8 cellular contexts compared by ENCODE assay signal in the genomic region with DNA sequence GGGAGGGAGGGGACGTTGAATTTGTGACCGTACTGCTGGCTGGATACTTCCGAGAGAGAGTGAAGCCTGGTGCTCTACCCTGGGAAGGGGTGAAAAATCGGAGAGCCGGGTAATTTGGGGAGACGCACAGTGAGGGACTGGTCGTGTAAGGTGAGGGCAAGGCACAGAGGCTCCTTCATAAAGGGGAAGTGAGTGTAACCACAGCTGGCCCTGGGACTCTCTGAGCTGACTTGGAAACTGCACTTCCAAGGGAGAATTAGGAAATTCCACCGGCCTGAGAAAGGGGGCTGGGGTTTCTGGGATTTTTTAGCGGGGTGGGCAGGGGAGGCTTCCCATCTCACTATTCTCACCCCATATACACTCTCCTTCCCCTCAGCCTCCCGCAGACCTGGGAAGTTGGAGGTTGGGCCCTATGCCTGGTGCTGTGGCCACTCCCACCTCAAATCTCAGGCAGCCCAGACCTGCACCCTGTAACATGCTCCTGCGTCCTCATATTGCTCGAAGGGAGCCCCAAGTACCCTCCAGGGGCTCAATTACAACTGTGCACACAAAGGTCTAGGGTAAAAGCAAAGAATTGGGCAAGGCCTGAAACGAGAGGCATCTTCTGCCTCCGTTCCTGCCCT.
DNase-seq lines count a peak whose midpoint lies in the region; ATAC-seq and TF ChIP-seq lines count a peak whose summit lies in the region.

No MANE protein-coding gene starts in this region.

- intact Hi-C loops in PC-9 (cut with micrococcal nuclease; ENCODE audit: unreplicated experiment): loop anchor here (1.0 to 2.0 kb wide), 2 partner anchors 8 to 52 kb away; no protein-coding TSS in a partner anchor

- peaks cover 14% of the 10 kb centered on the region for H3K4me1 ChIP-seq in CD4-positive, CD25-positive, alpha-beta regulatory T cell (ENCODE audit: control insufficient read depth, insufficient read depth, low read length, poor library complexity, severe bottlenecking)
- H3K4me1 ChIP-seq in PC-9 (replicated peaks; ENCODE audit: insufficient read depth): peaks cover 30% of the 10 kb centered on the region

- peaks cover 14% of the 10 kb centered on the region for H3K27me3 ChIP-seq in CD4-positive, CD25-positive, alpha-beta regulatory T cell (ENCODE audit: control insufficient read depth, insufficient read depth, low read length)
- no peaks in the 10 kb centered on the region for H3K27me3 ChIP-seq in PC-9 (ENCODE audit: insufficient read depth, low read depth)

- H3K4me1 Mint-ChIP-seq in CD4-positive, CD25-positive, alpha-beta regulatory T cell: peaks cover 0 to 23% (median 4%) of the 10 kb centered on the region in 4 donors
- H3K4me1 Mint-ChIP-seq in neural crest cell: peaks cover 63% of the 10 kb centered on the region

- H3F3A ChIP-seq in PC-9 (ENCODE audit: insufficient read depth, low read depth): peaks cover 11% of the 10 kb centered on the region; the same call in 1 of the 2 replicates

- DNase-seq in CD4-positive, CD25-positive, alpha-beta regulatory T cell: no peak
- no peak for DNase-seq in PC-9
- no peak for DNase-seq in neural crest cell (ENCODE audit: low read depth, low spot score)
- no peak for DNase-seq in activated CD8-positive, alpha-beta memory T cell treated with anti-CD3 and anti-CD28 coated beads for 24 hours
- DNase-seq in NCI-H2227 treated with DMSO at 0.1 percent for 48 hours (lab: John Stamatoyannopoulos, UW): no peak
- DNase-seq in NCI-H524 (lab: John Stamatoyannopoulos, UW): no peak

- H3K4me2 ChIP-seq in PC-9: peak overlapping the region; percentile 95

- peak overlapping the region; percentile 79 for H2AFZ ChIP-seq in PC-9

- BruUV-seq in PC-9 (replicated peaks; lab: Mats Ljungman, UMichigan): no TSS peak

- TF ChIP-seq CTCF in PC-9 (conservative IDR thresholded peaks at IDR 0.05) (no peak), neural crest cell (conservative IDR thresholded peaks at IDR 0.05) (no peak)

- no peaks in the 10 kb centered on the region for H3K9me3 Mint-ChIP-seq in CD4-positive, CD25-positive, alpha-beta regulatory T cell
- no peaks in the 10 kb centered on the region for H3K9me3 Mint-ChIP-seq in neural crest cell

- no peaks in the 10 kb centered on the region for H3K36me3 ChIP-seq in CD4-positive, CD25-positive, alpha-beta regulatory T cell (ENCODE audit: control insufficient read depth, insufficient read depth, low read length)
- H3K36me3 ChIP-seq in PC-9 (ENCODE audit: low read depth): no peaks in the 10 kb centered on the region

- H3K27me3 Mint-ChIP-seq in CD4-positive, CD25-positive, alpha-beta regulatory T cell: peaks cover 63% of the 10 kb centered on the region
- H3K27me3 Mint-ChIP-seq in neural crest cell (ENCODE audit: low read depth): peaks cover 28% of the 10 kb centered on the region

- CTCF ChIA-PET in PC-9 (lab: Charles Lee): interaction anchor here (0.6 to 1.3 kb wide), 2 partner anchors 32 to 52 kb away, joined by 3 to 5 read pairs; no protein-coding TSS in a partner anchor

- H3K9me3 ChIP-seq in CD4-positive, CD25-positive, alpha-beta regulatory T cell (ENCODE audit: control insufficient read depth in 2 of 2, low read length in 2 of 2): no peaks in the 10 kb centered on the region
- H3K9me3 ChIP-seq in PC-9 (ENCODE audit: insufficient read depth, low read depth): no peaks in the 10 kb centered on the region

- H4K20me1 ChIP-seq in PC-9 (ENCODE audit: insufficient read depth): no peaks in the 10 kb centered on the region

- no peak for ATAC-seq in CD4-positive, CD25-positive, alpha-beta regulatory T cell (ENCODE audit: low read depth in 2 of 2)
- ATAC-seq in esophagus mucosa (peak; percentile 63), GM21367 (IDR thresholded peaks at IDR 0.05; ENCODE audit: unreplicated experiment) (no peak)

- H3K27ac Mint-ChIP-seq in CD4-positive, CD25-positive, alpha-beta regulatory T cell: peak overlapping the region in 2 of 3 donors; percentile 72 to 83
- H3K27ac Mint-ChIP-seq in neural crest cell (ENCODE audit: unreplicated experiment): peak overlapping the region; percentile 85

- H3K4me3 Mint-ChIP-seq in CD4-positive, CD25-positive, alpha-beta regulatory T cell: peak overlapping the region; percentile 85 to 90 (median 90)
- peak overlapping the region; percentile 97 for H3K4me3 Mint-ChIP-seq in neural crest cell

- no peaks in the 10 kb centered on the region for H3K36me3 Mint-ChIP-seq in CD4-positive, CD25-positive, alpha-beta regulatory T cell
- peaks cover 4% of the 10 kb centered on the region for H3K36me3 Mint-ChIP-seq in neural crest cell (ENCODE audit: low read depth)

- H3K4me3 ChIP-seq in CD4-positive, CD25-positive, alpha-beta regulatory T cell (ENCODE audit: low read depth, low read length): peak overlapping the region; percentile 13
- H3K4me3 ChIP-seq in PC-9: peak overlapping the region; percentile 68

- 0 out of 2 replicates have a peak, but pooled peaks cover 6% of the 10 kb centered on the region for H3K79me2 ChIP-seq in PC-9 (ENCODE audit: low read depth)

- H3K9me2 ChIP-seq in PC-9 (ENCODE audit: insufficient read depth): no peaks in the 10 kb centered on the region

- no peak overlapping the region for H3K27ac ChIP-seq in CD4-positive, CD25-positive, alpha-beta regulatory T cell (ENCODE audit: insufficient read depth, low read length, poor library complexity, severe bottlenecking)
- peak overlapping the region; percentile 7; the same call in 1 of the 2 replicates for H3K27ac ChIP-seq in PC-9

- POLR2A ChIA-PET in PC-9 (lab: Charles Lee; ENCODE audit: unreplicated experiment): interaction anchor here (0.6 to 0.7 kb wide), 3 partner anchors 27 to 52 kb away, joined by 3 to 8 read pairs (median 5); no protein-coding TSS in a partner anchor
